Comparison of ENCODE assay signal across 14 cellular contexts in genomic region chr4:6502747-6503465, GRCh38. TPM values are rescaled to one million over a fixed set of nuclear protein-coding genes. Genes with fewer than 3 reads are reported as not detected.
DNase-seq lines count a peak whose midpoint lies in the region; ATAC-seq, FAIRE-seq and TF ChIP-seq lines count a peak whose summit lies in the region.
"Had no signal": no experiment of that assay in that cellular context is flagged by ENCODE, and none has a peak within 500 bp of the region (broad histone marks: within the 10 kb centered on the region; RNA-seq: fewer than 3 reads in every experiment).

No MANE protein-coding gene starts in this region.

- peaks cover 28% of the 10 kb centered on the region for H3K27me3 Mint-ChIP-seq in H9 (ENCODE audit: low read depth)

- H4K20me1 ChIP-seq in H9 (ENCODE audit: control insufficient read depth, insufficient read depth, insufficient read length) (no peaks in the 10 kb centered on the region), Karpas-422 (ENCODE audit: insufficient read depth, low read depth, low read length) (no peaks in the 10 kb centered on the region)

- H3T11ph ChIP-seq in H9 (ENCODE audit: low read length) = no peak overlapping the region

- H3K4me3 ChIP-seq in Karpas-422 (ENCODE audit: low read length) = no peak overlapping the region
- no peak overlapping the region for H3K4me3 ChIP-seq in lung
- H3K4me3 ChIP-seq in kidney (ENCODE audit: low read length in 2 of 2) = no peak overlapping the region
- H3K4me3 ChIP-seq: A549, GM23338 had no signal

- WGBS in H9 (ENCODE audit: extremely low coverage, insufficient read length, low lambda C conversion rate) = no CpG with 5 or more reads among the region's 6 CpGs
- 74 to 75% methylated on average over 6 of the region's 6 CpGs for WGBS in lung, 2 donors

- H3K4me3 Mint-ChIP-seq in H9 = no peak overlapping the region; a peak in 1 of 5 replicates
- H3K4me3 Mint-ChIP-seq: CD4-positive, alpha-beta memory T cell; GM23338 had no signal

- no peak overlapping the region for H3K56ac ChIP-seq in H9 (ENCODE audit: insufficient read length, low read depth, low read length)

- H3K79me2 ChIP-seq in H9 (ENCODE audit: insufficient read depth, low read length) (no peaks in the 10 kb centered on the region), Karpas-422 (ENCODE audit: low read length) (no peaks in the 10 kb centered on the region)

- no peaks in the 10 kb centered on the region for H3K36me3 ChIP-seq in Karpas-422 (ENCODE audit: insufficient read depth, low read length)
- H3K36me3 ChIP-seq in lung (ENCODE audit: control insufficient read depth in 2 of 2, insufficient read depth in 2 of 2, low read length in 2 of 2) = no peaks in the 10 kb centered on the region
- no peaks in the 10 kb centered on the region for H3K36me3 ChIP-seq in kidney (ENCODE audit: control insufficient read depth in 1 of 2, insufficient read depth in 2 of 2, low read length in 2 of 2)
- H3K36me3 ChIP-seq: BE2C had no signal

- intact Hi-C loops in kidney (cut with DNase I) = no loop called here

- H2BK120ac ChIP-seq in H9 (ENCODE audit: low read depth, low read length, poor library complexity, severe bottlenecking) = no peak overlapping the region

- H2BK20ac ChIP-seq in H9 (ENCODE audit: low read depth, low read length, poor library complexity, severe bottlenecking) = no peak overlapping the region

- H3K9ac ChIP-seq in H9 (ENCODE audit: extremely low read depth, insufficient read length, low read length) (no peak overlapping the region), Karpas-422 (ENCODE audit: low read length) (no peak overlapping the region), kidney (ENCODE audit: low read length in 2 of 2) (no peak overlapping the region)

- no peak overlapping the region for H3K14ac ChIP-seq in H9 (ENCODE audit: insufficient read depth, low read length)

- FAIRE-seq in kidney (lab: Jason Lieb, UNC) = no peak
- FAIRE-seq: A549, D721Med had no signal

- H2AK5ac ChIP-seq in H9 (ENCODE audit: insufficient read length, low read length) = no peak overlapping the region

- H2BK15ac ChIP-seq in H9 (ENCODE audit: low read depth, low read length) = no peak overlapping the region

- H2AFZ ChIP-seq in H9 (ENCODE audit: low read length) (no peak overlapping the region), Karpas-422 (ENCODE audit: low read length) (no peak overlapping the region)
- H2AFZ ChIP-seq: GM23338 had no signal

- no peak overlapping the region for H4K8ac ChIP-seq in H9 (replicated peaks; ENCODE audit: insufficient read length, low read depth, low read length)

- no peak overlapping the region for H4K91ac ChIP-seq in H9 (ENCODE audit: insufficient read length, low read depth, low read length)

- no peak overlapping the region for H3K18ac ChIP-seq in H9 (ENCODE audit: insufficient read length, low read depth, low read length)

- no peak overlapping the region for H2BK12ac ChIP-seq in H9 (ENCODE audit: insufficient read length, low read depth, low read length)

- H3K9me3 Mint-ChIP-seq in H9 = peaks cover 34 to 39% of the 10 kb centered on the region in 2 experiments

- no peak overlapping the region for H3K27ac Mint-ChIP-seq in H9
- H3K27ac Mint-ChIP-seq: GM23338 had no signal

- H3K27me3 ChIP-seq in H9 (ENCODE audit: insufficient read depth, low read length) (no peaks in the 10 kb centered on the region), Karpas-422 (ENCODE audit: low read length) (no peaks in the 10 kb centered on the region), lung (ENCODE audit: control insufficient read depth, insufficient read depth) (no peaks in the 10 kb centered on the region)

- H3K4me1 ChIP-seq in H9 (ENCODE audit: insufficient read depth, low read length) (no peaks in the 10 kb centered on the region), Karpas-422 (ENCODE audit: low read length) (no peaks in the 10 kb centered on the region), lung (ENCODE audit: control insufficient read depth in 2 of 2, insufficient read depth in 2 of 2, low read length in 2 of 2) (no peaks in the 10 kb centered on the region), kidney (ENCODE audit: control insufficient read depth in 1 of 2, insufficient read depth in 1 of 2, low read depth in 1 of 2, low read length in 2 of 2) (no peaks in the 10 kb centered on the region)
- H3K4me1 ChIP-seq: A549, BE2C had no signal

- no peak for ATAC-seq in lung (ENCODE audit: insufficient read depth, low FRiP score)
- no peak for ATAC-seq in GM18520 (IDR thresholded peaks at IDR 0.05; ENCODE audit: unreplicated experiment)
- ATAC-seq: A549, GM23338 had no signal

- H2BK5ac ChIP-seq in H9 (ENCODE audit: insufficient read length, low read length) = no peak overlapping the region

- H3K4me2 ChIP-seq in H9 (ENCODE audit: insufficient read depth, insufficient read length, low read length) (no peak overlapping the region), Karpas-422 (ENCODE audit: low read depth, low read length, poor library complexity, severe bottlenecking) (no peak overlapping the region)
- H3K4me2 ChIP-seq: A549, GM23338 had no signal

- H3K27ac ChIP-seq in H9 (ENCODE audit: insufficient read length, low read depth, low read length) (no peak overlapping the region), Karpas-422 (ENCODE audit: low read length) (no peak overlapping the region), lung (ENCODE audit: low read depth in 1 of 2, low read length in 1 of 2) (no peak overlapping the region), kidney (ENCODE audit: low read depth in 2 of 2, low read length in 2 of 2) (no peak overlapping the region)
- H3K27ac ChIP-seq: A549, C4-2B had no signal

- no peak overlapping the region for H3K23ac ChIP-seq in H9 (ENCODE audit: insufficient read length, low read depth, low read length)

- TF ChIP-seq CTCF in H9 (conservative IDR thresholded peaks at IDR 0.05) = no peak
- no peak for TF ChIP-seq CTCF in lung (IDR thresholded peaks at IDR 0.05; ENCODE audit: control extremely low read depth, extremely low read depth)
- TF ChIP-seq CTCF in kidney (IDR thresholded peaks at IDR 0.05; ENCODE audit: borderline replicate concordance, extremely low read depth, insufficient read depth) = no peak

- H3K36me3 Mint-ChIP-seq in H9 (ENCODE audit: insufficient read depth in 1 of 3, low read depth in 3 of 3) = peaks cover 0 to 16% (median 0%) of the 10 kb centered on the region in 3 experiments; a peak in 3 of 7 replicates

- no peaks in the 10 kb centered on the region for H3K4me1 Mint-ChIP-seq in H9
- H3K4me1 Mint-ChIP-seq: CD4-positive, alpha-beta memory T cell; GM23338 had no signal

- no peak overlapping the region for H3K4ac ChIP-seq in H9 (ENCODE audit: low read depth, low read length)

- no peak overlapping the region for H4K5ac ChIP-seq in H9 (ENCODE audit: insufficient read length, low read depth, low read length)

- no peaks in the 10 kb centered on the region for H3K23me2 ChIP-seq in H9 (ENCODE audit: insufficient read length, low read depth, low read length, poor library complexity, severe bottlenecking)

- H3K9me3 ChIP-seq in H9 (ENCODE audit: control insufficient read depth, low read depth, low read length) (peaks cover 18% of the 10 kb centered on the region), Karpas-422 (ENCODE audit: low read length) (no peaks in the 10 kb centered on the region), lung (ENCODE audit: control insufficient read depth in 2 of 2, insufficient read depth in 1 of 2, low read length in 1 of 2) (peaks cover 6 to 16% of the 10 kb centered on the region in 2 donors), kidney (ENCODE audit: control insufficient read depth in 1 of 2, low read length in 2 of 2) (peaks cover 0 to 18% of the 10 kb centered on the region in 2 donors)
- H3K9me3 ChIP-seq: BE2C had no signal

- H3K9me2 ChIP-seq in Karpas-422 (replicated peaks; ENCODE audit: insufficient read depth, low read length) = no peaks in the 10 kb centered on the region

- no peaks in the 10 kb centered on the region for H3K79me1 ChIP-seq in H9 (ENCODE audit: insufficient read depth, low read depth, low read length, poor library complexity, severe bottlenecking)

- DNase-seq in H9 = peak; percentile 15
- DNase-seq in Karpas-422 = peak; percentile 14
- peak; percentile 7 for DNase-seq in lung (ENCODE audit: low spot score)
- peak; percentile 32 for DNase-seq in ureter (ENCODE audit: low spot score)
- DNase-seq in kidney = no peak
- DNase-seq: BE2C; CD4-positive, alpha-beta memory T cell; GF-D8; H7 had no signal

RNA-seq across cellular contexts. Expression of gene PPP2R2C, which starts 30.5 kb away (rescaled TPM):
- total RNA-seq in H9 (2021) (8.1 and 8.6 TPM in 2 replicates), lung (under 1 TPM; 0.03 to 0.57 TPM), ureter (2.8 TPM), kidney (0.82 TPM)
- not detected in 2 replicates for total RNA-seq in Karpas-422 (2014; rRNA removed; shearing (Covaris generic); ENCODE audit: low replicate concordance)
- polyA plus RNA-seq in lung (under 1 TPM; 0.04 to 0.05 TPM), kidney (ENCODE audit: insufficient read depth, low read depth, low replicate concordance) (0.39 TPM)
- total RNA-seq: CD4-positive, alpha-beta memory T cell had no signal
- polyA plus RNA-seq: CD4-positive, alpha-beta memory T cell had no signal
